ENCODE assay signal across 12 cellular contexts in the genomic region with DNA sequence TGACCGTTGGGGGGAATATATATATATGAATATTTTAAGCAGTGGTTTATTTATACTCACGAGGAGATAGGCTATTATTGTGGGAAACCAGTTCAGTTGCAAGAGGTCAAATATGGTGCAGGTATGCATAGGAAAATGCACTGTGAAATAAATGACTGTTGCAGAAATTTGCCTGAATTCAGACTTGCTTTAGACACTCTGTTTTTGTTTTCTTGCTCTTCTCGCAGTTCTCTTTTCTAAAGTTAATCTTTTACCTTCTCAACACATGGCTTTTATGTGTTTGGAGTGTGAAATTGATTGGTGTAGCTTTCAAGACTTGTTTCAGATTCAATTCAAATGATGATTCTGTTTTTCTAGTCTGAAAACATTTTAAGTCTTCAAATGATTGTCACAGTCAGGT.
DNase-seq lines count a peak whose midpoint lies in the region; ATAC-seq, FAIRE-seq and TF ChIP-seq lines count a peak whose summit lies in the region.
"Had no signal": no experiment of that assay in that cellular context is flagged by ENCODE, and none has a peak within 500 bp of the region (broad histone marks: within the 10 kb centered on the region; RNA-seq: fewer than 3 reads in every experiment).

No MANE protein-coding gene starts in this region.

- no peak for FAIRE-seq in RCC 7860 (lab: Jason Lieb, UNC)
- FAIRE-seq: G401.6 had no signal

- no peak overlapping the region for H2AFZ ChIP-seq in KMS-11 (ENCODE audit: low read depth)

- peaks cover 28% of the 10 kb centered on the region; the same call in 1 of the 2 replicates for H3K79me2 ChIP-seq in KMS-11 (ENCODE audit: insufficient read depth, low read depth)

- H3K4me1 Mint-ChIP-seq in activated naive CD4-positive, alpha-beta T cell treated with anti-CD3 and anti-CD28 coated beads, Interleukin-2, amount 50 U/mL, for 24 hours, result peaks cover 61% of the 10 kb centered on the region

- H3K36me3 ChIP-seq in KMS-11 (ENCODE audit: insufficient read depth), result no peaks in the 10 kb centered on the region
- H3K36me3 ChIP-seq in subcutaneous abdominal adipose tissue (ENCODE audit: control insufficient read depth in 5 of 5, insufficient read depth in 5 of 5, low read length in 5 of 5), result no peaks in the 10 kb centered on the region
- H3K36me3 ChIP-seq: neutrophil had no signal

- no peaks in the 10 kb centered on the region for H3K9me3 Mint-ChIP-seq in activated naive CD4-positive, alpha-beta T cell treated with anti-CD3 and anti-CD28 coated beads, Interleukin-2, amount 50 U/mL, for 24 hours
- H3K9me3 Mint-ChIP-seq: type B pancreatic cell had no signal

- DNase-seq in activated naive CD4-positive, alpha-beta T cell treated with anti-CD3 and anti-CD28 coated beads, Interleukin-2, amount 50 U/mL, for 16 hours, result no peak
- DNase-seq in foreskin melanocyte (no peak), RCC 7860 (ENCODE audit: low spot score) (no peak)

- peak overlapping the region; percentile 54 for H3K4me2 ChIP-seq in KMS-11

- TF ChIP-seq CTCF in KMS-11 (conservative IDR thresholded peaks at IDR 0.05; ENCODE audit: low read depth, low read length), result no peak

- no peaks in the 10 kb centered on the region for H4K20me1 ChIP-seq in KMS-11 (ENCODE audit: insufficient read depth)

- H3K4me3 ChIP-seq in KMS-11 (IDR thresholded peaks at IDR 0.05; ENCODE audit: insufficient read depth, low read depth, low read length) (no peak overlapping the region), subcutaneous abdominal adipose tissue (ENCODE audit: low read depth in 1 of 5, low read length in 5 of 5) (no peak overlapping the region)

- H3K27me3 Mint-ChIP-seq in activated naive CD4-positive, alpha-beta T cell treated with anti-CD3 and anti-CD28 coated beads, Interleukin-2, amount 50 U/mL, for 24 hours, result no peaks in the 10 kb centered on the region
- H3K27me3 Mint-ChIP-seq: type B pancreatic cell had no signal

- no peak overlapping the region for H3K4me3 Mint-ChIP-seq in activated naive CD4-positive, alpha-beta T cell treated with anti-CD3 and anti-CD28 coated beads, Interleukin-2, amount 50 U/mL, for 24 hours

- peak overlapping the region; percentile 55 for H3K27ac Mint-ChIP-seq in activated naive CD4-positive, alpha-beta T cell treated with anti-CD3 and anti-CD28 coated beads, Interleukin-2, amount 50 U/mL, for 24 hours

- H3K36me3 Mint-ChIP-seq in activated naive CD4-positive, alpha-beta T cell treated with anti-CD3 and anti-CD28 coated beads, Interleukin-2, amount 50 U/mL, for 24 hours, result peaks cover 2% of the 10 kb centered on the region

- H3K27ac ChIP-seq in KMS-11 (no peak overlapping the region; the same call in 1 of the 2 replicates), subcutaneous abdominal adipose tissue (ENCODE audit: low read depth, low read length) (peak overlapping the region; percentile 11)
- H3K27ac ChIP-seq: neutrophil had no signal

- H3K4me1 ChIP-seq in KMS-11 (ENCODE audit: low read depth, poor library complexity, severe bottlenecking), result peaks cover 59% of the 10 kb centered on the region
- H3K4me1 ChIP-seq in subcutaneous abdominal adipose tissue (ENCODE audit: control insufficient read depth in 5 of 5, insufficient read depth in 5 of 5, low read length in 5 of 5), result peaks cover 0 to 35% (median 12%) of the 10 kb centered on the region in 5 donors

- ATAC-seq in HG02642 (IDR thresholded peaks at IDR 0.05; ENCODE audit: poor library complexity, unreplicated experiment), result peak; percentile 57
- no peak for ATAC-seq in HG03469 (IDR thresholded peaks at IDR 0.05; ENCODE audit: unreplicated experiment)
- ATAC-seq: esophagus mucosa had no signal

- H3K9ac ChIP-seq in KMS-11 (no peak overlapping the region), subcutaneous abdominal adipose tissue (ENCODE audit: low read length in 5 of 5) (no peak overlapping the region)

- H3K9me3 ChIP-seq in subcutaneous abdominal adipose tissue (ENCODE audit: control insufficient read depth in 5 of 5, low read length in 5 of 5), result no peaks in the 10 kb centered on the region
- H3K9me3 ChIP-seq: neutrophil had no signal

- H3K27me3 ChIP-seq in KMS-11 (ENCODE audit: insufficient read depth, low read depth), result no peaks in the 10 kb centered on the region
- no peaks in the 10 kb centered on the region for H3K27me3 ChIP-seq in subcutaneous abdominal adipose tissue (ENCODE audit: control insufficient read depth in 5 of 5, insufficient read depth in 4 of 5, low read length in 5 of 5)
- H3K27me3 ChIP-seq: neutrophil had no signal
